Comparison of ENCODE assay signal across 18 cellular contexts in the genomic region with DNA sequence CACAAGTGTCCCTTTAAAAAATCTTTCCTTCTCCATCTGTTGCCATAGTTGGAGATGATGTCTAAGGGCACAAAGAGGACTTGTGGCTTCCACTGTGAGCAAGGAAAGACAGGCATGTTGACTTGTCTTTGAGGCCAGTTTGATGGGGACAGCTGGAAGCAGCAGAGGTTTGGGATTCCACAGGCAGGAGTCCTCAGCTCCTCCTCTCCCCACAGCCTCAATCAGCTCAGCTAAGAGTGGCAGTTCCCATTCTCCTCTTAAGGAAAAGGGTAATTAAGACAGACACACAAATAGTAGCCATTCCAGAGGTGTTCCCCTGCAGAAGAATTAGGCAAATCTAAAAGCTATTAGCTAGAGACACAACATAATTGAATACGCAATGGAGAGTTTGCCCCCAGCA.
DNase-seq lines count a peak whose midpoint lies in the region; ATAC-seq and TF ChIP-seq lines count a peak whose summit lies in the region.
"Had no signal": no experiment of that assay in that cellular context is flagged by ENCODE, and none has a peak within 500 bp of the region (broad histone marks: within the 10 kb centered on the region; RNA-seq: fewer than 3 reads in every experiment).

No MANE protein-coding gene starts in this region.

- WGBS in esophagus muscularis mucosa = 100% methylated on average over 1 of the region's 1 CpG

- peak overlapping the region; percentile 45 to 88 (median 74) for H3K27ac Mint-ChIP-seq in nephron
- H3K27ac Mint-ChIP-seq: B cell had no signal

- peaks cover 60% of the 10 kb centered on the region for H3K4me1 Mint-ChIP-seq in nephron
- H3K4me1 Mint-ChIP-seq: B cell had no signal

- H3K9me3 ChIP-seq in esophagus muscularis mucosa (no peaks in the 10 kb centered on the region), vagina (no peaks in the 10 kb centered on the region)
- H3K9me3 ChIP-seq: Caco-2 had no signal

- H3K36me3 ChIP-seq in esophagus muscularis mucosa (no peaks in the 10 kb centered on the region), vagina (no peaks in the 10 kb centered on the region)

- peak; percentile 56 for DNase-seq in NCI-H1694 treated with DMSO at 0.1 percent for 48 hours (lab: John Stamatoyannopoulos, UW)
- no peak for DNase-seq in esophagus muscularis mucosa (ENCODE audit: extremely low spot score)
- no peak for DNase-seq in vagina (ENCODE audit: extremely low spot score in 2 of 2)
- DNase-seq in DMS153 treated with DMSO at 0.1 percent for 48 hours (lab: John Stamatoyannopoulos, UW; ENCODE audit: unreplicated experiment) = no peak
- no peak for DNase-seq in inferior parietal cortex (ENCODE audit: extremely low spot score)
- DNase-seq: Caco-2; CD4-positive, CD25-positive, alpha-beta regulatory T cell; GM23248; NCI-H1436 treated with DMSO at 0.1 percent for 48 hours; NCI-H2081 treated with DMSO at 0.1 percent for 48 hours; NCI-H226; NCI-H524 treated with DMSO at 0.1 percent for 48 hours; Right ventricle myocardium superior had no signal

- no peak overlapping the region for H3K4me3 Mint-ChIP-seq in nephron
- H3K4me3 Mint-ChIP-seq: B cell; CD4-positive, CD25-positive, alpha-beta regulatory T cell had no signal

- H3K27ac ChIP-seq in esophagus muscularis mucosa (replicated peaks in 1 of 4) (peak overlapping the region in 3 of 4 donors; percentile 53 to 83 (median 80)), vagina (peak overlapping the region; percentile 65)
- H3K27ac ChIP-seq: GM23248 had no signal

- no peak for TF ChIP-seq EP300 in esophagus muscularis mucosa (IDR thresholded peaks at IDR 0.05)

- H3K27me3 Mint-ChIP-seq in nephron (ENCODE audit: low read depth) = no peaks in the 10 kb centered on the region
- H3K27me3 Mint-ChIP-seq: B cell had no signal

- ATAC-seq in HG03342 (IDR thresholded peaks at IDR 0.05; ENCODE audit: unreplicated experiment) = no peak
- ATAC-seq: K562, SK-N-SH treated with all-trans-retinoic acid at 6 μM for 48 hours had no signal

- no peak for TF ChIP-seq POLR2A in esophagus muscularis mucosa (IDR thresholded peaks at IDR 0.05; ENCODE audit: low read depth)
- TF ChIP-seq POLR2A in vagina (IDR thresholded peaks at IDR 0.05) = no peak

- intact Hi-C loops in esophagus muscularis mucosa (cut with DNase I) (no loop called here), vagina (cut with DNase I) (loop anchor here (10.0 kb wide), 1 partner anchor 432 kb away; a partner anchor contains a TSS)

- TF ChIP-seq CTCF in esophagus muscularis mucosa (IDR thresholded peaks at IDR 0.05) = no peak
- no peak for TF ChIP-seq CTCF in nephron (IDR thresholded peaks at IDR 0.05; ENCODE audit: unreplicated experiment in 3 of 3)
- TF ChIP-seq CTCF in vagina (IDR thresholded peaks at IDR 0.05) = no peak

- no peaks in the 10 kb centered on the region for H3K36me3 Mint-ChIP-seq in nephron (ENCODE audit: low read depth)
- H3K36me3 Mint-ChIP-seq: CD4-positive, CD25-positive, alpha-beta regulatory T cell had no signal

- peaks cover 5 to 55% (median 40%) of the 10 kb centered on the region in 4 donors for H3K4me1 ChIP-seq in esophagus muscularis mucosa
- peaks cover 63% of the 10 kb centered on the region for H3K4me1 ChIP-seq in vagina

- H3K4me3 ChIP-seq in esophagus muscularis mucosa (no peak overlapping the region), vagina (no peak overlapping the region)
- H3K4me3 ChIP-seq: GM23248, K562 had no signal

- H3K9me3 Mint-ChIP-seq in nephron = no peaks in the 10 kb centered on the region
- H3K9me3 Mint-ChIP-seq: CD4-positive, CD25-positive, alpha-beta regulatory T cell had no signal

- H3K27me3 ChIP-seq in esophagus muscularis mucosa (no peaks in the 10 kb centered on the region), vagina (no peaks in the 10 kb centered on the region)
